ENCODE assay signal across 6 cellular contexts in genomic region chr12:98074286-98074685, GRCh38.
"Had no signal": no experiment of that assay in that cellular context is flagged by ENCODE, and none has a peak within 500 bp of the region (broad histone marks: within the 10 kb centered on the region; RNA-seq: fewer than 3 reads in every experiment).

No MANE protein-coding gene starts in this region.

- ATAC-seq: HepG2, K562 had no signal

- H3K27ac ChIP-seq: HL-60 had no signal

- DNase-seq: IMR-90, KBM-7, KG1 had no signal

- H3K4me3 ChIP-seq: K562 had no signal
